In the genomic region with DNA sequence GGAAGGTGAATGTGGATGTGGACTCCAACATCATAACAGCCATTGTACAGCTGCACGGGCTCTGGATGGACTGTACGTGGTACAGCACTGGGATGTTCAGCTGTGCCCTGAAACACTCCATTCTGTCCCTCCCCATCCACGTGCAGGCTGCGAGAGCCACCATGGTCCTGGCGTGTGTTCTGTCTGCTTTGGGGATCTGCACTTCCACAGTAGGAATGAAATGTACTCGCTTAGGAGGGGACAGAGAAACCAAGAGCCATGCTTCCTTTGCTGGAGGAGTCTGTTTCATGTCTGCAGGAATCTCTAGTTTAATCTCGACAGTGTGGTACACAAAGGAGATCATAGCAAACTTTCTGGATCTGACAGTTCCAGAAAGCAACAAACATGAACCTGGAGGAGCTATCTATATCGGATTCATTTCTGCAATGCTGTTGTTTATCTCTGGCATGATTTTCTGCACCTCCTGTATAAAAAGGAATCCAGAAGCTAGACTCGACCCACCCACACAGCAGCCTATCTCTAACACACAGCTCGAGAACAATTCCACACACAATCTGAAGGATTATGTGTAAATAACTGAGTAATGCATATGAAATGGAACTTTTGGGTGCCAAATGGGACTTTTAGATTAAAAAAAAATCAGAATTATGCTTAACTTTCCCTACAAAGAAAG, we compare ENCODE assay signal across 17 cellular contexts. TPM values are rescaled to one million over a fixed set of nuclear protein-coding genes. Genes with fewer than 3 reads are reported as not detected.
DNase-seq lines count a peak whose midpoint lies in the region; ATAC-seq and TF ChIP-seq lines count a peak whose summit lies in the region.
"Had no signal": no experiment of that assay in that cellular context is flagged by ENCODE, and none has a peak within 500 bp of the region (broad histone marks: within the 10 kb centered on the region; RNA-seq: fewer than 3 reads in every experiment).

No MANE protein-coding gene starts in this region.

- H3K9ac ChIP-seq in IMR-90 (ENCODE audit: low read depth, low read length), result no peak overlapping the region

- in situ Hi-C loops in IMR-90 (cut with MboI; ENCODE audit: low sequenced_read_pairs), result no loop called here

- no peak for TF ChIP-seq RAD21 in IMR-90 (IDR thresholded peaks at IDR 0.05; ENCODE audit: low read length)

- peak overlapping the region; percentile 51; the same call in 1 of the 2 replicates for H4K91ac ChIP-seq in IMR-90 (ENCODE audit: insufficient read depth, low read depth, low read length)

- intact Hi-C loops in IMR-90 (cut with micrococcal nuclease), result no loop called here
- intact Hi-C loops in thyroid gland (cut with DNase I), result no loop called here

- peak overlapping the region; percentile 35 for H2BK5ac ChIP-seq in IMR-90 (ENCODE audit: low read depth, low read length, poor library complexity, severe bottlenecking)

- peak overlapping the region; percentile 76 for H2BK20ac ChIP-seq in IMR-90 (ENCODE audit: low read depth, low read length)

- no peak overlapping the region for H3K4me2 ChIP-seq in IMR-90 (ENCODE audit: low read depth, low read length)
- H3K4me2 ChIP-seq: GM23338 had no signal

- peaks cover 15% of the 10 kb centered on the region for H3K9me1 ChIP-seq in IMR-90 (ENCODE audit: insufficient read depth, low read length)

- H3K27ac ChIP-seq in IMR-90 (ENCODE audit: insufficient read depth, low read length), result peak overlapping the region; percentile 10; the same call in 1 of the 2 replicates
- peak overlapping the region; percentile 89 for H3K27ac ChIP-seq in substantia nigra (ENCODE audit: low read depth, low read length, poor library complexity, severe bottlenecking)
- H3K27ac ChIP-seq in thyroid gland, result no peak overlapping the region

- CTCF ChIA-PET in IMR-90 (lab: Yijun Ruan, JAX), result no interaction called here

- no peak overlapping the region for H3K18ac ChIP-seq in IMR-90 (ENCODE audit: low read depth, low read length)

- H3K23ac ChIP-seq in IMR-90 (ENCODE audit: low read depth, low read length), result peak overlapping the region; percentile 68; the same call in 1 of the 2 replicates

- H4K20me1 ChIP-seq in IMR-90 (ENCODE audit: insufficient read depth, low read length), result 0 out of 2 replicates have a peak, but pooled peaks cover 3% of the 10 kb centered on the region

- peaks cover 20% of the 10 kb centered on the region for H3K36me3 Mint-ChIP-seq in endothelial cell (ENCODE audit: low read depth, unreplicated experiment)
- H3K36me3 Mint-ChIP-seq in mesothelial cell of epicardium, result peaks cover 12% of the 10 kb centered on the region

- peak overlapping the region; percentile 68 for H3K27ac Mint-ChIP-seq in endothelial cell (ENCODE audit: unreplicated experiment)
- peak overlapping the region; percentile 54 for H3K27ac Mint-ChIP-seq in mesothelial cell of epicardium
- H3K27ac Mint-ChIP-seq: activated CD4-positive, alpha-beta T cell treated with anti-CD3 and anti-CD28 coated beads, Interleukin-2, amount 10 ng/mL, durations not matched to agents 7 days and 5 days; activated T-helper 1 cell treated with anti-CD3 and anti-CD28 coated beads, Interleukin-12 subunit alpha, Interleukin-12 subunit beta, Interleukin-2, Interleukin-4 antibody, amounts not matched to agents 30 ng/mL and 10 ng/mL and 1 ng/mL, durations not matched to agents 14 hours and 24 hours and 36 hours; GM23338 had no signal

- BruUV-seq in IMR-90 (replicated peaks; lab: Mats Ljungman, UMichigan), result no TSS peak

- peak overlapping the region; percentile 85 for H3K4ac ChIP-seq in IMR-90 (ENCODE audit: low read depth, low read length)

- H2AK5ac ChIP-seq in IMR-90 (ENCODE audit: low read depth, low read length), result peak overlapping the region; percentile 93

- no peaks in the 10 kb centered on the region for H3K27me3 Mint-ChIP-seq in endothelial cell (ENCODE audit: unreplicated experiment)
- H3K27me3 Mint-ChIP-seq in mesothelial cell of epicardium (ENCODE audit: low read depth), result no peaks in the 10 kb centered on the region
- H3K27me3 Mint-ChIP-seq: activated CD4-positive, alpha-beta T cell treated with anti-CD3 and anti-CD28 coated beads, Interleukin-2, amount 10 ng/mL, durations not matched to agents 7 days and 5 days; naive B cell; T-helper 17 cell had no signal

- TF ChIP-seq POLR2A in IMR-90 (IDR thresholded peaks at IDR 0.05; ENCODE audit: low read depth, low read length) (no peak), thyroid gland (IDR thresholded peaks at IDR 0.05) (no peak)

- TF ChIP-seq CTCF in IMR-90 (conservative IDR thresholded peaks at IDR 0.05; ENCODE audit: low read depth, low read length), result no peak
- TF ChIP-seq CTCF in endothelial cell (IDR thresholded peaks at IDR 0.05; ENCODE audit: unreplicated experiment), result no peak
- no peak for TF ChIP-seq CTCF in mesothelial cell of epicardium (IDR thresholded peaks at IDR 0.05; ENCODE audit: unreplicated experiment)
- TF ChIP-seq CTCF in thyroid gland (IDR thresholded peaks at IDR 0.05), result no peak

- H2BK120ac ChIP-seq in IMR-90 (ENCODE audit: low read depth, low read length), result peak overlapping the region; percentile 86

- H3K9me3 Mint-ChIP-seq in endothelial cell (ENCODE audit: unreplicated experiment), result no peaks in the 10 kb centered on the region
- no peaks in the 10 kb centered on the region for H3K9me3 Mint-ChIP-seq in mesothelial cell of epicardium
- H3K9me3 Mint-ChIP-seq: activated CD4-positive, alpha-beta T cell treated with anti-CD3 and anti-CD28 coated beads, Interleukin-2, amount 10 ng/mL, durations not matched to agents 7 days and 5 days; activated T-helper 1 cell treated with anti-CD3 and anti-CD28 coated beads, Interleukin-12 subunit alpha, Interleukin-12 subunit beta, Interleukin-2, Interleukin-4 antibody, amounts not matched to agents 30 ng/mL and 10 ng/mL and 1 ng/mL, durations not matched to agents 14 hours and 24 hours and 36 hours; GM23338; naive B cell had no signal

- peak overlapping the region; percentile 22; the same call in 1 of the 2 replicates for H4K5ac ChIP-seq in IMR-90 (ENCODE audit: low read depth, low read length)

- peak overlapping the region; percentile 34 for H2AK9ac ChIP-seq in IMR-90 (replicated peaks; ENCODE audit: low read depth, low read length, poor library complexity)

- H3K56ac ChIP-seq in IMR-90 (ENCODE audit: extremely low read depth, insufficient read depth, low read length), result no peak overlapping the region

- H3K27me3 ChIP-seq in IMR-90 (ENCODE audit: control insufficient read depth, insufficient read depth, low read length), result no peaks in the 10 kb centered on the region
- H3K27me3 ChIP-seq in thyroid gland, result no peaks in the 10 kb centered on the region

- H3K4me1 ChIP-seq in IMR-90 (ENCODE audit: control insufficient read depth, insufficient read depth, low read length) (peaks cover 15% of the 10 kb centered on the region), thyroid gland (peaks cover 6 to 13% of the 10 kb centered on the region in 2 donors)

- peak overlapping the region; percentile 57 for H2AFZ ChIP-seq in IMR-90 (replicated peaks; ENCODE audit: low read length, poor library complexity)
- H2AFZ ChIP-seq: GM23338 had no signal

- H3K79me1 ChIP-seq in IMR-90 (ENCODE audit: low read depth in 1 of 2, low read length in 2 of 2), result peaks cover 10 to 34% of the 10 kb centered on the region in 2 experiments

- DNase-seq in IMR-90 (peak; percentile 45), endothelial cell (ENCODE audit: low spot score) (no peak), mesothelial cell of epicardium (ENCODE audit: low spot score in 2 of 2, unreplicated experiment in 2 of 2) (no peak), substantia nigra (lab: John Stamatoyannopoulos, UW) (peak in 15 of 49 donors; percentile 15 to 58 (median 34)), NCI-H526 (lab: John Stamatoyannopoulos, UW) (no peak), thyroid gland (no peak), SKM-1 (lab: John Stamatoyannopoulos, UW; ENCODE audit: unreplicated experiment) (no peak)
- DNase-seq in stimulated activated CD4-positive, alpha-beta T cell treated with anti-CD3 and anti-CD28 coated beads, Interleukin-12 subunit alpha, Interleukin-12 subunit beta, amount 100 ng/mL, for 4 hours, result no peak
- DNase-seq: activated CD4-positive, alpha-beta T cell treated with anti-CD3 and anti-CD28 coated beads, Interleukin-2, amount 10 ng/mL, durations not matched to agents 7 days and 5 days; naive B cell; NCI-H446; T-helper 17 cell had no signal

- peak; percentile 48 for ATAC-seq in IMR-90 (ENCODE audit: low read depth)
- ATAC-seq: GM12878, GM23338, T-helper 17 cell had no signal

- H3K4me1 Mint-ChIP-seq in endothelial cell (ENCODE audit: unreplicated experiment) (peaks cover 41% of the 10 kb centered on the region), mesothelial cell of epicardium (peaks cover 18% of the 10 kb centered on the region)
- H3K4me1 Mint-ChIP-seq: activated CD4-positive, alpha-beta T cell treated with anti-CD3 and anti-CD28 coated beads, Interleukin-2, amount 10 ng/mL, durations not matched to agents 7 days and 5 days had no signal

- dilution Hi-C loops in IMR-90 (cut with HindIII; ENCODE audit: low sequenced_read_pairs, unreplicated experiment), result no loop called here

- peak overlapping the region in 1 of 2 experiments; percentile 75; a peak in 2 of 4 replicates for H4K8ac ChIP-seq in IMR-90 (ENCODE audit: low read depth in 2 of 2, low read length in 2 of 2)

- H3K4me3 ChIP-seq in IMR-90 (ENCODE audit: insufficient read depth, low read depth, low read length), result no peak overlapping the region
- no peak overlapping the region for H3K4me3 ChIP-seq in thyroid gland (replicated peaks in 1 of 3)
- H3K4me3 ChIP-seq: GM12878, GM23338 had no signal

- WGBS in IMR-90 (ENCODE audit: extremely low coverage in 2 of 2, insufficient read length in 1 of 2), 2 experiments, result 67% methylated on average over 3 of the region's 10 CpGs; no CpG with 5 or more reads in 1 of the 2 experiments
- 86% methylated on average over 5 to 9 of the region's 10 CpGs for WGBS in thyroid gland, 2 donors

- no peaks in the 10 kb centered on the region for H3K9me3 ChIP-seq in IMR-90 (ENCODE audit: control insufficient read depth, insufficient read depth, low read length)
- H3K9me3 ChIP-seq in thyroid gland, result no peaks in the 10 kb centered on the region

- H2BK15ac ChIP-seq in IMR-90 (ENCODE audit: low read depth, low read length), result peak overlapping the region; percentile 62; the same call in 1 of the 3 replicates

- peak overlapping the region; percentile 65 for H3K14ac ChIP-seq in IMR-90 (replicated peaks; ENCODE audit: low read depth, low read length)

- H3K4me3 Mint-ChIP-seq in endothelial cell (ENCODE audit: unreplicated experiment) (no peak overlapping the region), mesothelial cell of epicardium (no peak overlapping the region)
- H3K4me3 Mint-ChIP-seq: activated CD4-positive, alpha-beta T cell treated with anti-CD3 and anti-CD28 coated beads, Interleukin-2, amount 10 ng/mL, durations not matched to agents 7 days and 5 days; activated T-helper 1 cell treated with anti-CD3 and anti-CD28 coated beads, Interleukin-12 subunit alpha, Interleukin-12 subunit beta, Interleukin-2, Interleukin-4 antibody, amounts not matched to agents 30 ng/mL and 10 ng/mL and 1 ng/mL, durations not matched to agents 14 hours and 24 hours and 36 hours; GM23338; naive B cell; T-helper 17 cell had no signal

- POLR2A ChIA-PET in IMR-90 (lab: Charles Lee; ENCODE audit: unreplicated experiment), result no interaction called here

- H3K36me3 ChIP-seq in IMR-90 (ENCODE audit: control insufficient read depth, insufficient read depth, low read length) (peaks cover 5% of the 10 kb centered on the region), thyroid gland (no peaks in the 10 kb centered on the region)

RNA-seq across cellular contexts. Expression of a gene that starts 12.1 kb away (rescaled TPM):
- total RNA-seq in IMR-90 (2012; rRNA removed) (not detected in 2 replicates), endothelial cell (ENCODE audit: unreplicated experiment) (0.23 TPM), mesothelial cell of epicardium (not detected in 3 replicates), thyroid gland (not detected)
- polyA plus RNA-seq in IMR-90 (2012; rRNA removed), result not detected in 2 replicates
- 0.03 TPM in 1 of 2 replicates, not detected in the other for polyA plus RNA-seq in IMR-90 (2012; cell fraction: cytosol; rRNA removed)
- polyA plus RNA-seq in IMR-90 (2012; cell fraction: nucleus; rRNA removed; ENCODE audit: low replicate concordance), result 0.10 TPM in 1 of 2 replicates, not detected in the other
- total RNA-seq: activated CD4-positive, alpha-beta T cell treated with anti-CD3 and anti-CD28 coated beads, Interleukin-2, amount 10 ng/mL, durations not matched to agents 7 days and 5 days; activated T-helper 1 cell treated with anti-CD3 and anti-CD28 coated beads, Interleukin-12 subunit alpha, Interleukin-12 subunit beta, Interleukin-2, Interleukin-4 antibody, amounts not matched to agents 30 ng/mL and 10 ng/mL and 1 ng/mL, durations not matched to agents 14 hours and 24 hours and 36 hours; bronchial epithelial cell; GM12878; GM23338; T-helper 17 cell had no signal
- polyA plus RNA-seq: esophagus had no signal

RNA-seq across cellular contexts. Expression of a gene that starts 38.3 kb away (rescaled TPM):
- total RNA-seq in IMR-90 (2012; rRNA removed) (22.4 and 28.1 TPM in 2 replicates), endothelial cell (ENCODE audit: unreplicated experiment) (25.9 TPM), mesothelial cell of epicardium (22.9 to 27.9 TPM (median 27.0 TPM) in 3 replicates), thyroid gland (10 to 100 TPM; 13.9 to 28.1 (median 21.2) TPM)
- 17.5 and 18.1 TPM in 2 replicates for polyA plus RNA-seq in IMR-90 (2012; rRNA removed)
- 6.0 and 9.4 TPM in 2 replicates for polyA plus RNA-seq in IMR-90 (2012; cell fraction: cytosol; rRNA removed)
- 5.7 and 34.9 TPM in 2 replicates for polyA plus RNA-seq in IMR-90 (2012; cell fraction: nucleus; rRNA removed; ENCODE audit: low replicate concordance)

Comparison
In these comparisons a context has a peak if more than half of its experiments do, and no peak if none do; other contexts are left out.
1. H3K27ac ChIP-seq: peak in IMR-90 (single experiment) and substantia nigra (single experiment); none in thyroid gland (0 of 3).